Comparison of ENCODE assay signal across 1 cellular context in the genomic region with DNA sequence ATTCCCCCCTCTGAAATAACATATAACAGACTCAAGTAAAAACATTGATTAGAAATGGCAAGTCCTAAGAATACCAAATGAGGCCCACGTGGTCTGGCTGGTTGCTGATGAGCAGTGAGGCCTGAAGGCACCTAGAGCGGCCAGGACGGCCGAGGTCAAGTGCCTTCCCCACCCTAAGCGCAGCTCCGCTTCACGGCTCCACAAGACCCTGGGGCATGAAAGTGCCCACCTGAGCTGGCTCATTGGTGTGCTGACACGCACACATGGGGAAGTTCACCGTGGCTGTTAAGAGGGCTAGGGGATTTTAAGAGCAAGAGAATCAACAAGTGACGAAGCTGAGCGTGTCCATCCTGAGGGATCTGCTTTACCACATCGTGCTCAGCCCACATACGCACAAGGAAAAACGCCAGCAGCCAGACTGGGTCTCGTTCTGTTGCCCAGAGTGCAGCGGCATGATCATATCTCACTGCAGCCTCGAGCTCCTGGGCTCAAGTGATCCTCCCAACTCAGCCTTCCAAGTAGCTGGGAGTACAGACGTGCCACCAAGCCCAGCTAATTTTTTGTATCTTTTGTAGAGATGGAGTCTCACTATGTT.
TF ChIP-seq lines count a peak whose summit lies in the region.

No MANE protein-coding gene starts in this region.

TF ChIP-seq in GM23338, 12 proteins besides CTCF, POLR2A, EP300 and RAD21 (continued from another document):
- TF ChIP-seq, protein P1, sequence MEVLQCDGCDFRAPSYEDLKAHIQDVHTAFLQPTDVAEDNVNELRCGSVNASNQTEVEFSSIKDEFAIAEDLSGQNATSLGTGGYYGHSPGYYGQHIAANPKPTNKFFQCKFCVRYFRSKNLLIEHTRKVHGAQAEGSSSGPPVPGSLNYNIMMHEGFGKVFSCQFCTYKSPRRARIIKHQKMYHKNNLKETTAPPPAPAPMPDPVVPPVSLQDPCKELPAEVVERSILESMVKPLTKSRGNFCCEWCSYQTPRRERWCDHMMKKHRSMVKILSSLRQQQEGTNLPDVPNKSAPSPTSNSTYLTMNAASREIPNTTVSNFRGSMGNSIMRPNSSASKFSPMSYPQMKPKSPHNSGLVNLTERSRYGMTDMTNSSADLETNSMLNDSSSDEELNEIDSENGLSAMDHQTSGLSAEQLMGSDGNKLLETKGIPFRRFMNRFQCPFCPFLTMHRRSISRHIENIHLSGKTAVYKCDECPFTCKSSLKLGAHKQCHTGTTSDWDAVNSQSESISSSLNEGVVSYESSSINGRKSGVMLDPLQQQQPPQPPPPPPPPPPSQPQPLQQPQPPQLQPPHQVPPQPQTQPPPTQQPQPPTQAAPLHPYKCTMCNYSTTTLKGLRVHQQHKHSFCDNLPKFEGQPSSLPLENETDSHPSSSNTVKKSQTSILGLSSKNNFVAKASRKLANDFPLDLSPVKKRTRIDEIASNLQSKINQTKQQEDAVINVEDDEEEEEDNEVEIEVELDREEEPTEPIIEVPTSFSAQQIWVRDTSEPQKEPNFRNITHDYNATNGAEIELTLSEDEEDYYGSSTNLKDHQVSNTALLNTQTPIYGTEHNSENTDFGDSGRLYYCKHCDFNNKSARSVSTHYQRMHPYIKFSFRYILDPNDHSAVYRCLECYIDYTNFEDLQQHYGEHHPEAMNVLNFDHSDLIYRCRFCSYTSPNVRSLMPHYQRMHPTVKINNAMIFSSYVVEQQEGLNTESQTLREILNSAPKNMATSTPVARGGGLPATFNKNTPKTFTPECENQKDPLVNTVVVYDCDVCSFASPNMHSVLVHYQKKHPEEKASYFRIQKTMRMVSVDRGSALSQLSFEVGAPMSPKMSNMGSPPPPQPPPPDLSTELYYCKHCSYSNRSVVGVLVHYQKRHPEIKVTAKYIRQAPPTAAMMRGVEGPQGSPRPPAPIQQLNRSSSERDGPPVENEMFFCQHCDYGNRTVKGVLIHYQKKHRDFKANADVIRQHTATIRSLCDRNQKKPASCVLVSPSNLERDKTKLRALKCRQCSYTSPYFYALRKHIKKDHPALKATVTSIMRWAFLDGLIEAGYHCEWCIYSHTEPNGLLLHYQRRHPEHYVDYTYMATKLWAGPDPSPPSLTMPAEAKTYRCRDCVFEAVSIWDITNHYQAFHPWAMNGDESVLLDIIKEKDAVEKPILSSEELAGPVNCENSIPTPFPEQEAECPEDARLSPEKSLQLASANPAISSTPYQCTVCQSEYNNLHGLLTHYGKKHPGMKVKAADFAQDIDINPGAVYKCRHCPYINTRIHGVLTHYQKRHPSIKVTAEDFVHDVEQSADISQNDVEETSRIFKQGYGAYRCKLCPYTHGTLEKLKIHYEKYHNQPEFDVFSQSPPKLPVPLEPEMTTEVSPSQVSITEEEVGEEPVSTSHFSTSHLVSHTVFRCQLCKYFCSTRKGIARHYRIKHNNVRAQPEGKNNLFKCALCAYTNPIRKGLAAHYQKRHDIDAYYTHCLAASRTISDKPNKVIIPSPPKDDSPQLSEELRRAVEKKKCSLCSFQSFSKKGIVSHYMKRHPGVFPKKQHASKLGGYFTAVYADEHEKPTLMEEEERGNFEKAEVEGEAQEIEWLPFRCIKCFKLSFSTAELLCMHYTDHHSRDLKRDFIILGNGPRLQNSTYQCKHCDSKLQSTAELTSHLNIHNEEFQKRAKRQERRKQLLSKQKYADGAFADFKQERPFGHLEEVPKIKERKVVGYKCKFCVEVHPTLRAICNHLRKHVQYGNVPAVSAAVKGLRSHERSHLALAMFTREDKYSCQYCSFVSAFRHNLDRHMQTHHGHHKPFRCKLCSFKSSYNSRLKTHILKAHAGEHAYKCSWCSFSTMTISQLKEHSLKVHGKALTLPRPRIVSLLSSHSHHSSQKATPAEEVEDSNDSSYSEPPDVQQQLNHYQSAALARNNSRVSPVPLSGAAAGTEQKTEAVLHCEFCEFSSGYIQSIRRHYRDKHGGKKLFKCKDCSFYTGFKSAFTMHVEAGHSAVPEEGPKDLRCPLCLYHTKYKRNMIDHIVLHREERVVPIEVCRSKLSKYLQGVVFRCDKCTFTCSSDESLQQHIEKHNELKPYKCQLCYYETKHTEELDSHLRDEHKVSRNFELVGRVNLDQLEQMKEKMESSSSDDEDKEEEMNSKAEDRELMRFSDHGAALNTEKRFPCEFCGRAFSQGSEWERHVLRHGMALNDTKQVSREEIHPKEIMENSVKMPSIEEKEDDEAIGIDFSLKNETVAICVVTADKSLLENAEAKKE (CRISPR knock-in tag; IDR thresholded peaks at IDR 0.05) = no peak
- no peak for TF ChIP-seq CREB1 (CRISPR knock-in tag; IDR thresholded peaks at IDR 0.05; ENCODE audit: low read depth)
- no peak for TF ChIP-seq ZNF114 (CRISPR knock-in tag; IDR thresholded peaks at IDR 0.05)
- TF ChIP-seq JUNB (IDR thresholded peaks at IDR 0.05; ENCODE audit: unreplicated experiment) = no peak
- TF ChIP-seq STAT1 (IDR thresholded peaks at IDR 0.05; ENCODE audit: unreplicated experiment) = no peak
- TF ChIP-seq, protein P2, sequence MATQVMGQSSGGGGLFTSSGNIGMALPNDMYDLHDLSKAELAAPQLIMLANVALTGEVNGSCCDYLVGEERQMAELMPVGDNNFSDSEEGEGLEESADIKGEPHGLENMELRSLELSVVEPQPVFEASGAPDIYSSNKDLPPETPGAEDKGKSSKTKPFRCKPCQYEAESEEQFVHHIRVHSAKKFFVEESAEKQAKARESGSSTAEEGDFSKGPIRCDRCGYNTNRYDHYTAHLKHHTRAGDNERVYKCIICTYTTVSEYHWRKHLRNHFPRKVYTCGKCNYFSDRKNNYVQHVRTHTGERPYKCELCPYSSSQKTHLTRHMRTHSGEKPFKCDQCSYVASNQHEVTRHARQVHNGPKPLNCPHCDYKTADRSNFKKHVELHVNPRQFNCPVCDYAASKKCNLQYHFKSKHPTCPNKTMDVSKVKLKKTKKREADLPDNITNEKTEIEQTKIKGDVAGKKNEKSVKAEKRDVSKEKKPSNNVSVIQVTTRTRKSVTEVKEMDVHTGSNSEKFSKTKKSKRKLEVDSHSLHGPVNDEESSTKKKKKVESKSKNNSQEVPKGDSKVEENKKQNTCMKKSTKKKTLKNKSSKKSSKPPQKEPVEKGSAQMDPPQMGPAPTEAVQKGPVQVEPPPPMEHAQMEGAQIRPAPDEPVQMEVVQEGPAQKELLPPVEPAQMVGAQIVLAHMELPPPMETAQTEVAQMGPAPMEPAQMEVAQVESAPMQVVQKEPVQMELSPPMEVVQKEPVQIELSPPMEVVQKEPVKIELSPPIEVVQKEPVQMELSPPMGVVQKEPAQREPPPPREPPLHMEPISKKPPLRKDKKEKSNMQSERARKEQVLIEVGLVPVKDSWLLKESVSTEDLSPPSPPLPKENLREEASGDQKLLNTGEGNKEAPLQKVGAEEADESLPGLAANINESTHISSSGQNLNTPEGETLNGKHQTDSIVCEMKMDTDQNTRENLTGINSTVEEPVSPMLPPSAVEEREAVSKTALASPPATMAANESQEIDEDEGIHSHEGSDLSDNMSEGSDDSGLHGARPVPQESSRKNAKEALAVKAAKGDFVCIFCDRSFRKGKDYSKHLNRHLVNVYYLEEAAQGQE (IDR thresholded peaks at IDR 0.05; ENCODE audit: unreplicated experiment) = no peak
- no peak for TF ChIP-seq EZH2 (IDR thresholded peaks at IDR 0.05; ENCODE audit: low read depth, unreplicated experiment)
- TF ChIP-seq, protein P3, sequence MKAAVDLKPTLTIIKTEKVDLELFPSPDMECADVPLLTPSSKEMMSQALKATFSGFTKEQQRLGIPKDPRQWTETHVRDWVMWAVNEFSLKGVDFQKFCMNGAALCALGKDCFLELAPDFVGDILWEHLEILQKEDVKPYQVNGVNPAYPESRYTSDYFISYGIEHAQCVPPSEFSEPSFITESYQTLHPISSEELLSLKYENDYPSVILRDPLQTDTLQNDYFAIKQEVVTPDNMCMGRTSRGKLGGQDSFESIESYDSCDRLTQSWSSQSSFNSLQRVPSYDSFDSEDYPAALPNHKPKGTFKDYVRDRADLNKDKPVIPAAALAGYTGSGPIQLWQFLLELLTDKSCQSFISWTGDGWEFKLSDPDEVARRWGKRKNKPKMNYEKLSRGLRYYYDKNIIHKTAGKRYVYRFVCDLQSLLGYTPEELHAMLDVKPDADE (IDR thresholded peaks at IDR 0.05) = no peak
- no peak for TF ChIP-seq ZNF331 (CRISPR knock-in tag; IDR thresholded peaks at IDR 0.05; ENCODE audit: low read depth)
